ENCODE assay signal across 8 cellular contexts in the genomic region with DNA sequence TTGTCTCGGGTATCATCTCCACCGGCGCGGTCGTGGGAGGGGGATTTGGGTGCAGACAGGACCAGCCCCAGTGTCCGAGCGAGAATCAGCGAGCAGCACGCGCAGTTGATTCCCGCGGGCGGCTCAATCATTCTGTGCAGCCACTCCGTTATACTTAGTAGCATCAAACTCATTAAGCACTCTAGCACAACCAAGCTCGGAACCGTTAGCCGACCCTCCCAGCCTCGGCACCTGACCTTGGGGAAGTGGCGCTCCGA. TPM values are rescaled to one million over a fixed set of nuclear protein-coding genes. Genes with fewer than 3 reads are reported as not detected.
DNase-seq lines count a peak whose midpoint lies in the region; ATAC-seq and TF ChIP-seq lines count a peak whose summit lies in the region.

No MANE protein-coding gene starts in this region.

- H3K36me3 Mint-ChIP-seq in mesothelial cell of epicardium = peaks cover 5% of the 10 kb centered on the region

- H3K4me1 ChIP-seq in HUES48 (ENCODE audit: control insufficient read depth, insufficient read depth, low read length) = peaks cover 10% of the 10 kb centered on the region

- peak overlapping the region; percentile 93 for H3K4me3 Mint-ChIP-seq in mesothelial cell of epicardium

- H3K27me3 Mint-ChIP-seq in mesothelial cell of epicardium (ENCODE audit: low read depth) = no peaks in the 10 kb centered on the region

- no peaks in the 10 kb centered on the region for H3K9me3 Mint-ChIP-seq in mesothelial cell of epicardium

- H3K27me3 ChIP-seq in HUES48 (ENCODE audit: control insufficient read depth, insufficient read depth, low read length) = no peaks in the 10 kb centered on the region

- no peak for TF ChIP-seq CTCF in 22Rv1 (IDR thresholded peaks at IDR 0.05)
- TF ChIP-seq CTCF in mesothelial cell of epicardium (IDR thresholded peaks at IDR 0.05; ENCODE audit: unreplicated experiment) = no peak

- H3K36me3 ChIP-seq in HUES48 (ENCODE audit: control insufficient read depth, insufficient read depth, low read length) = peaks cover 25% of the 10 kb centered on the region

- peak overlapping the region; percentile 92 for H3K4me3 ChIP-seq in HUES48 (ENCODE audit: low read depth, low read length)

- H3K4me1 Mint-ChIP-seq in mesothelial cell of epicardium = peaks cover 14% of the 10 kb centered on the region

- H3K9me3 ChIP-seq in HUES48 (ENCODE audit: control insufficient read depth, insufficient read depth, low read length) = no peaks in the 10 kb centered on the region

- H3K27ac Mint-ChIP-seq in mesothelial cell of epicardium = peak overlapping the region; percentile 94

- peak overlapping the region; percentile 86 for H3K9ac ChIP-seq in HUES48 (ENCODE audit: low read depth, low read length)

- H3K27ac ChIP-seq in 22Rv1 = peak overlapping the region; percentile 93
- H3K27ac ChIP-seq in HUES48 (ENCODE audit: low read depth, low read length) = peak overlapping the region; percentile 89
- peak overlapping the region; percentile 94 for H3K27ac ChIP-seq in caudate nucleus (ENCODE audit: low read depth, low read length)

- peak in 2 of 61 donors; percentile 62 for DNase-seq in caudate nucleus (lab: John Stamatoyannopoulos, UW)
- no peak for DNase-seq in mesothelial cell of epicardium (ENCODE audit: low spot score in 2 of 2, unreplicated experiment in 2 of 2)
- no peak for DNase-seq in epidermal melanocyte (ENCODE audit: insufficient read length, low spot score)
- no peak for DNase-seq in activated CD4-positive, alpha-beta T cell treated with anti-CD3 and anti-CD28 coated beads, Interleukin-2, amount 50 U/mL, for 1 hour

- ATAC-seq in GM21367 (IDR thresholded peaks at IDR 0.05; ENCODE audit: unreplicated experiment) (no peak), GM19395 (IDR thresholded peaks at IDR 0.05; ENCODE audit: unreplicated experiment) (no peak)

RNA-seq across cellular contexts. Expression of a gene that starts 0.2 kb away (rescaled TPM):
- 6.6 to 9.2 TPM (median 8.0 TPM) in 3 replicates for total RNA-seq in mesothelial cell of epicardium

RNA-seq across cellular contexts. Expression of a gene that starts 0.4 kb away (rescaled TPM):
- 33.9 to 35.9 TPM (median 34.6 TPM) in 3 replicates for total RNA-seq in mesothelial cell of epicardium

RNA-seq across cellular contexts. Expression of a gene that starts 39.2 kb away (rescaled TPM):
- total RNA-seq in mesothelial cell of epicardium = 22.2 to 25.4 TPM (median 24.3 TPM) in 3 replicates

RNA-seq across cellular contexts. Expression of a gene that starts 52.0 kb away (rescaled TPM):
- total RNA-seq in mesothelial cell of epicardium = 34.6 to 44.8 TPM (median 38.1 TPM) in 3 replicates
